In genomic region chr4:68734095-68734494, GRCh38 we compare ENCODE assay signal across 10 cellular contexts.
A peak's percentile ranks its signal among the peaks of the same experiment; 100 is the strongest.
DNase-seq lines count a peak whose midpoint lies in the region; ATAC-seq and FAIRE-seq lines count a peak whose summit lies in the region.
"Had no signal": no experiment of that assay in that cellular context is flagged by ENCODE, and none has a peak within 500 bp of the region (broad histone marks: within the 10 kb centered on the region; RNA-seq: fewer than 3 reads in every experiment).

No MANE protein-coding gene starts in this region.

- no peak overlapping the region for H3K4me3 Mint-ChIP-seq in stimulated activated naive CD8-positive, alpha-beta T cell treated with anti-CD3 and anti-CD28 coated beads, Interleukin-15, amount 100 ng/mL, for 72 hours

- no peaks in the 10 kb centered on the region for H3K4me1 Mint-ChIP-seq in stimulated activated naive CD8-positive, alpha-beta T cell treated with anti-CD3 and anti-CD28 coated beads, Interleukin-15, amount 100 ng/mL, for 72 hours

- ATAC-seq in HG02678 (IDR thresholded peaks at IDR 0.05; ENCODE audit: unreplicated experiment): peak; percentile 64
- peak; percentile 45 for ATAC-seq in HG03520 (IDR thresholded peaks at IDR 0.05; ENCODE audit: unreplicated experiment)
- ATAC-seq in stimulated activated naive CD8-positive, alpha-beta T cell treated with anti-CD3 and anti-CD28 coated beads, Interleukin-15, amount 100 ng/mL, for 72 hours: no peak
- no peak for ATAC-seq in GM18519 (IDR thresholded peaks at IDR 0.05; ENCODE audit: low FRiP score, unreplicated experiment)

- no peak overlapping the region for H3K27ac Mint-ChIP-seq in stimulated activated naive CD8-positive, alpha-beta T cell treated with anti-CD3 and anti-CD28 coated beads, Interleukin-15, amount 100 ng/mL, for 72 hours

- DNase-seq in GM19239 (ENCODE audit: insufficient read length, low spot score) (no peak), renal cortical epithelial cell (ENCODE audit: low read depth) (peak; percentile 83), NCI-H146 treated with DMSO at 0.1 percent for 48 hours (lab: John Stamatoyannopoulos, UW; ENCODE audit: unreplicated experiment) (no peak)
- DNase-seq in stimulated activated naive CD8-positive, alpha-beta T cell treated with anti-CD3 and anti-CD28 coated beads, Interleukin-15, amount 100 ng/mL, for 72 hours: no peak
- DNase-seq in stimulated activated CD4-positive, alpha-beta T cell treated with anti-CD3 and anti-CD28 coated beads, Interleukin-2, amount 100 ng/mL, for 24 hours: no peak
- DNase-seq: activated gamma-delta T cell, thyroid gland had no signal

- peak; percentile 92 for FAIRE-seq in GM19239 (lab: Jason Lieb, UNC)

- H3K9me3 Mint-ChIP-seq in stimulated activated naive CD8-positive, alpha-beta T cell treated with anti-CD3 and anti-CD28 coated beads, Interleukin-15, amount 100 ng/mL, for 72 hours: no peaks in the 10 kb centered on the region

- H3K27me3 Mint-ChIP-seq in stimulated activated naive CD8-positive, alpha-beta T cell treated with anti-CD3 and anti-CD28 coated beads, Interleukin-15, amount 100 ng/mL, for 72 hours: no peaks in the 10 kb centered on the region

Comparison
In these comparisons a context has a peak if more than half of its experiments do, and no peak if none do; other contexts are left out.
1. ATAC-seq: peak in HG02678 (single experiment) and HG03520 (single experiment); none in stimulated activated naive CD8-positive, alpha-beta T cell treated with anti-CD3 and anti-CD28 coated beads, Interleukin-15, amount 100 ng/mL, for 72 hours (single experiment) and GM18519 (single experiment).